ENCODE assay signal across 1 cellular context in genomic region chr5:144102979-144103378, GRCh38.
TF ChIP-seq lines count a peak whose summit lies in the region.

No MANE protein-coding gene starts in this region.

TF ChIP-seq in GM23338, 12 proteins besides CTCF, POLR2A, EP300 and RAD21 (continued from another document):
- no peak for TF ChIP-seq CREB1 (CRISPR knock-in tag; IDR thresholded peaks at IDR 0.05; ENCODE audit: low read depth)
- no peak for TF ChIP-seq ETS1 (IDR thresholded peaks at IDR 0.05)
- TF ChIP-seq POLR2AphosphoS5 (IDR thresholded peaks at IDR 0.05; ENCODE audit: low read depth) = no peak
